9 cellular contexts compared by ENCODE assay signal in the genomic region with DNA sequence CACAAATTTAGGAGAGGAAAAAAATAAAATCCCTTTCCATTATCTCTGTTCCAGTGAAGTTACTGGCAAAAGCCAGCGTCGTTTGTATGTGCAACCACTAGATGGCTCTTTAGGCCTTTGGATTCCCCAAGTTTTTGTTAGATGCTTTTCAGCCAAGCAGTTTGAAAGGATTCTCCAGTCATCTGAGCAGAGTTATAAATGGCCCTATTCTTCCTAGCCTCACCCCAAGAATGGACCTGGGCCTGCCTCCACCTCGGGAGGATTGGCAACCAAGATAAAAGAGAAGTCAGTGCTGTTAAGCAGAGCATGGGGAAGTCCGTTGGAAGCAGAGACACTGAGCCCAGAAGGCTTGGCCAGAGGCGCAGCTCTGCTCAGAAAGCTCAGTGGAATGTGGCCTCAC. TPM values are rescaled to one million over a fixed set of nuclear protein-coding genes. Genes with fewer than 3 reads are reported as not detected.
DNase-seq lines count a peak whose midpoint lies in the region; ATAC-seq, FAIRE-seq and TF ChIP-seq lines count a peak whose summit lies in the region.
"Had no signal": no experiment of that assay in that cellular context is flagged by ENCODE, and none has a peak within 500 bp of the region (broad histone marks: within the 10 kb centered on the region; RNA-seq: fewer than 3 reads in every experiment).

No MANE protein-coding gene starts in this region.

- no peaks in the 10 kb centered on the region for H3K27me3 ChIP-seq in SK-N-SH (ENCODE audit: insufficient read depth)
- H3K27me3 ChIP-seq in esophagus squamous epithelium = no peaks in the 10 kb centered on the region
- H3K27me3 ChIP-seq in naive thymus-derived CD4-positive, alpha-beta T cell (ENCODE audit: control insufficient read depth in 2 of 2, insufficient read depth in 2 of 2, low read length in 2 of 2) = no peaks in the 10 kb centered on the region

- H3K4me3 Mint-ChIP-seq in naive thymus-derived CD4-positive, alpha-beta T cell = no peak overlapping the region
- H3K4me3 Mint-ChIP-seq: T-helper 1 cell treated with Interleukin-12 subunit alpha and Interleukin-12 subunit beta and Interleukin-4 antibody, amounts not matched to agents 30 μg/mL and 1 μg/mL, for 36 hours had no signal

- H2AFZ ChIP-seq in SK-N-SH (ENCODE audit: low read depth) = no peak overlapping the region

- H3K9me2 ChIP-seq in SK-N-SH = no peaks in the 10 kb centered on the region

- peak; percentile 84 for FAIRE-seq in GM19239 (lab: Jason Lieb, UNC)

- H3K27ac ChIP-seq in SK-N-SH (ENCODE audit: low read depth in 2 of 2, low read length in 1 of 2) (no peak overlapping the region), esophagus squamous epithelium (no peak overlapping the region)
- no peak overlapping the region for H3K27ac ChIP-seq in naive thymus-derived CD4-positive, alpha-beta T cell (ENCODE audit: low read depth, low read length)

- peak overlapping the region in 1 of 9 donors; percentile 87 for H3K27ac Mint-ChIP-seq in naive thymus-derived CD4-positive, alpha-beta T cell
- H3K27ac Mint-ChIP-seq: T-helper 1 cell treated with Interleukin-12 subunit alpha and Interleukin-12 subunit beta and Interleukin-4 antibody, amounts not matched to agents 30 μg/mL and 1 μg/mL, for 36 hours had no signal

- no peak for TF ChIP-seq EP300 in SK-N-SH (IDR thresholded peaks at IDR 0.05; ENCODE audit: borderline replicate concordance in 1 of 2, low read depth in 1 of 2, low read length in 1 of 2)

- peaks cover 0 to 5% (median 0%) of the 10 kb centered on the region in 5 donors for H3K27me3 Mint-ChIP-seq in naive thymus-derived CD4-positive, alpha-beta T cell

- H3F3A ChIP-seq in SK-N-SH (replicated peaks; ENCODE audit: insufficient read depth) = no peaks in the 10 kb centered on the region

- H3K9me3 Mint-ChIP-seq in naive thymus-derived CD4-positive, alpha-beta T cell = no peaks in the 10 kb centered on the region
- H3K9me3 Mint-ChIP-seq: T-helper 1 cell treated with Interleukin-12 subunit alpha and Interleukin-12 subunit beta and Interleukin-4 antibody, amounts not matched to agents 30 μg/mL and 1 μg/mL, for 36 hours had no signal

- POLR2A ChIA-PET in SK-N-SH (lab: Yijun Ruan, JAX) = interaction anchor here (0.6 to 0.8 kb wide), 2 partner anchors 149 to 481 kb away, joined by 3 to 4 read pairs; no protein-coding TSS in a partner anchor
- POLR2A ChIA-PET in naive thymus-derived CD4-positive, alpha-beta T cell (lab: Charles Lee) = no interaction called here

- no peak overlapping the region for H3K9ac ChIP-seq in SK-N-SH

- CTCF ChIA-PET in SK-N-SH (lab: Yijun Ruan, JAX) = interaction anchor here (0.7 to 6.4 kb wide), 34 partner anchors 10 to 1109 kb away, joined by 3 to 86 read pairs (median 4); partner anchors contain the start of genes DDIAS, FAM181B and PRCP
- CTCF ChIA-PET in naive thymus-derived CD4-positive, alpha-beta T cell (lab: Charles Lee) = interaction anchor here (0.6 to 2.8 kb wide), 8 partner anchors 17 to 817 kb away, joined by 3 to 24 read pairs (median 4); no protein-coding TSS in a partner anchor

- H4K20me1 ChIP-seq in SK-N-SH (ENCODE audit: insufficient read depth) = no peaks in the 10 kb centered on the region

- TF ChIP-seq CTCF in SK-N-SH (IDR thresholded peaks at IDR 0.05) (peak; percentile 83), esophagus squamous epithelium (IDR thresholded peaks at IDR 0.05) (peak; percentile 46 to 76 (median 62))

- H3K4me1 Mint-ChIP-seq in naive thymus-derived CD4-positive, alpha-beta T cell = peaks cover 0 to 6% (median 4%) of the 10 kb centered on the region in 7 donors

- no peaks in the 10 kb centered on the region for H3K36me3 ChIP-seq in SK-N-SH (replicated peaks in 1 of 2; ENCODE audit: control insufficient read depth in 1 of 2, insufficient read depth in 2 of 2, low read length in 1 of 2)
- H3K36me3 ChIP-seq in esophagus squamous epithelium = no peaks in the 10 kb centered on the region
- no peaks in the 10 kb centered on the region for H3K36me3 ChIP-seq in naive thymus-derived CD4-positive, alpha-beta T cell (ENCODE audit: control insufficient read depth in 2 of 3, insufficient read depth in 3 of 3, low read length in 3 of 3)

- H3K9me3 ChIP-seq in SK-N-SH (no peaks in the 10 kb centered on the region), esophagus squamous epithelium (no peaks in the 10 kb centered on the region)
- H3K9me3 ChIP-seq in naive thymus-derived CD4-positive, alpha-beta T cell (ENCODE audit: control insufficient read depth in 2 of 3, low read length in 3 of 3) = no peaks in the 10 kb centered on the region

- no peaks in the 10 kb centered on the region for H3K36me3 Mint-ChIP-seq in naive thymus-derived CD4-positive, alpha-beta T cell

- DNase-seq in COR-L47 (lab: John Stamatoyannopoulos, UW) (peak; percentile 57), GM19239 (ENCODE audit: insufficient read length, low spot score) (no peak), Kasumi-1 (lab: John Stamatoyannopoulos, UW) (peak; percentile 65 to 70), SK-N-SH (peak; percentile 54), esophagus squamous epithelium (lab: John Stamatoyannopoulos, UW) (no peak)
- peak in 5 of 9 donors; percentile 22 to 53 (median 34) for DNase-seq in naive thymus-derived CD4-positive, alpha-beta T cell
- DNase-seq in stimulated activated naive CD4-positive, alpha-beta T cell treated with Interleukin-2 at 50 U/mL for 16 hours (lab: John Stamatoyannopoulos, UW) = no peak

- no peak overlapping the region for H3K4me2 ChIP-seq in SK-N-SH

- TF ChIP-seq POLR2A in esophagus squamous epithelium (IDR thresholded peaks at IDR 0.05) = no peak

- ATAC-seq in naive thymus-derived CD4-positive, alpha-beta T cell = peak; percentile 61
- no peak for ATAC-seq in HG03097 (IDR thresholded peaks at IDR 0.05; ENCODE audit: low FRiP score, unreplicated experiment)

- intact Hi-C loops in esophagus squamous epithelium (cut with DNase I) = no loop called here
- intact Hi-C loops in naive thymus-derived CD4-positive, alpha-beta T cell (cut with micrococcal nuclease) = loop anchor here (1.0 to 5.0 kb wide), 13 partner anchors 32 to 1102 kb away; partner anchors contain the start of genes DDIAS (in 1 of the 2) and RAB30 (in 1 of the 2)

- H3K4me3 ChIP-seq in SK-N-SH (ENCODE audit: low read depth in 2 of 2, low read length in 1 of 2) = no peak overlapping the region
- no peak overlapping the region for H3K4me3 ChIP-seq in esophagus squamous epithelium
- H3K4me3 ChIP-seq in naive thymus-derived CD4-positive, alpha-beta T cell (ENCODE audit: low read length) = no peak overlapping the region

- no peaks in the 10 kb centered on the region for H3K79me2 ChIP-seq in SK-N-SH (ENCODE audit: insufficient read depth)

- TF ChIP-seq RAD21 in SK-N-SH (IDR thresholded peaks at IDR 0.05; ENCODE audit: low read length) = peak; percentile 89

- WGBS in SK-N-SH (ENCODE audit: low lambda C conversion rate) = 36% methylated on average over 5 of the region's 5 CpGs
- 21 to 32% methylated on average over 4 to 5 of the region's 5 CpGs for WGBS in esophagus squamous epithelium, 2 donors

- peaks cover 0 to 7% of the 10 kb centered on the region in 2 experiments; a peak in 1 of 4 replicates for H3K4me1 ChIP-seq in SK-N-SH (ENCODE audit: control insufficient read depth in 1 of 2, insufficient read depth in 2 of 2, low read depth in 1 of 2, low read length in 1 of 2)
- H3K4me1 ChIP-seq in esophagus squamous epithelium = peaks cover 0 to 24% (median 3%) of the 10 kb centered on the region in 3 donors
- no peaks in the 10 kb centered on the region for H3K4me1 ChIP-seq in naive thymus-derived CD4-positive, alpha-beta T cell (ENCODE audit: control insufficient read depth in 2 of 2, insufficient read depth in 2 of 2, low read length in 2 of 2)

TF ChIP-seq in SK-N-SH, 30 proteins besides CTCF, POLR2A, EP300 and RAD21:
- TF ChIP-seq FOXJ3 (CRISPR knock-in tag; IDR thresholded peaks at IDR 0.05) = no peak
- peak; percentile 71 for TF ChIP-seq SMC3 (IDR thresholded peaks at IDR 0.05; ENCODE audit: low read depth, low read length)
- no peak for TF ChIP-seq NRF1 (IDR thresholded peaks at IDR 0.05; ENCODE audit: low read depth, low read length)
- TF ChIP-seq RFX5 (IDR thresholded peaks at IDR 0.05; ENCODE audit: low read length) = 0 out of 2 replicates have a peak, but pooled peaks have one; percentile 12
- no peak for TF ChIP-seq ZBTB33 (IDR thresholded peaks at IDR 0.05; ENCODE audit: borderline replicate concordance, low read depth)

RNA-seq across cellular contexts. Expression of gene FAM181B, which starts 15.4 kb away (rescaled TPM):
- 0.02 and 0.06 TPM in 2 replicates for polyA plus RNA-seq in SK-N-SH (2012; rRNA removed)
- 0.06 and 0.13 TPM in 2 replicates for polyA plus RNA-seq in SK-N-SH (2012; cell fraction: cytosol; rRNA removed)
- 0.01 and 0.07 TPM in 2 replicates for polyA plus RNA-seq in SK-N-SH (2012; cell fraction: nucleus; rRNA removed)
- total RNA-seq in esophagus squamous epithelium = under 1 TPM; 0.13 to 0.57 (median 0.34) TPM
- under 1 TPM in 4 of 5 experiments, not detected in 1; 0.10 to 0.97 (median 0.40) TPM for total RNA-seq in naive thymus-derived CD4-positive, alpha-beta T cell
- polyA plus RNA-seq in naive thymus-derived CD4-positive, alpha-beta T cell = under 1 TPM in 1 of 2 donors, not detected in 1; 0.19 TPM

Comparison
In these comparisons a context has a peak if more than half of its experiments do, and no peak if none do; other contexts are left out.
1. DNase-seq: peak in COR-L47 (single experiment), Kasumi-1 (2 of 2), SK-N-SH (single experiment) and naive thymus-derived CD4-positive, alpha-beta T cell (5 of 9); none in GM19239 (single experiment), esophagus squamous epithelium (single experiment) and stimulated activated naive CD4-positive, alpha-beta T cell treated with Interleukin-2 at 50 U/mL for 16 hours (single experiment).